In genomic region chr17:44197980-44198720, GRCh38 we compare ENCODE assay signal across 8 cellular contexts. TPM values are rescaled to one million over a fixed set of nuclear protein-coding genes. Genes with fewer than 3 reads are reported as not detected.
DNase-seq lines count a peak whose midpoint lies in the region; ATAC-seq and TF ChIP-seq lines count a peak whose summit lies in the region.

No MANE protein-coding gene starts in this region.

- no peak overlapping the region for H2AFZ ChIP-seq in trophoblast cell (ENCODE audit: insufficient read depth, low read length, poor library complexity)

- H4K8ac ChIP-seq in trophoblast cell (ENCODE audit: low read depth, low read length), result peak overlapping the region; percentile 89

- no peaks in the 10 kb centered on the region for H3K27me3 ChIP-seq in MG63
- no peaks in the 10 kb centered on the region for H3K27me3 ChIP-seq in trophoblast cell (ENCODE audit: insufficient read depth, low read length)

- POLR2A ChIA-PET in activated CD8-positive, alpha-beta T cell treated with anti-CD3 and anti-CD28 coated beads for 36 hours (lab: Charles Lee), result interaction anchor here (0.9 to 3.9 kb wide), 7 partner anchors 9 to 23 kb away, joined by 3 to 35 read pairs (median 10); partner anchors contain the start of genes TMUB2 and UBTF

- peak; percentile 5 for ATAC-seq in activated CD8-positive, alpha-beta T cell treated with anti-CD3 and anti-CD28 coated beads for 36 hours
- ATAC-seq in GM18520 (IDR thresholded peaks at IDR 0.05; ENCODE audit: unreplicated experiment), result no peak
- no peak for ATAC-seq in HG02763 (IDR thresholded peaks at IDR 0.05; ENCODE audit: unreplicated experiment)

- H3K4me3 ChIP-seq in GM12864 (ENCODE audit: low read depth, low read length), result peak overlapping the region; percentile 71
- peak overlapping the region; percentile 70 for H3K4me3 ChIP-seq in MG63
- H3K4me3 ChIP-seq in trophoblast cell (ENCODE audit: low read depth, low read length), result peak overlapping the region; percentile 83

- peak overlapping the region; percentile 93 for H2AK5ac ChIP-seq in trophoblast cell (ENCODE audit: low read length)

- no peaks in the 10 kb centered on the region for H3K27me3 Mint-ChIP-seq in activated CD8-positive, alpha-beta T cell treated with anti-CD3 and anti-CD28 coated beads for 36 hours

- H4K91ac ChIP-seq in trophoblast cell (ENCODE audit: low read depth, low read length), result peak overlapping the region; percentile 99

- H3K4ac ChIP-seq in trophoblast cell (ENCODE audit: low read depth, low read length), result peak overlapping the region; percentile 92

- H3K79me2 ChIP-seq in trophoblast cell (ENCODE audit: control insufficient read depth, insufficient read depth, low read length, poor library complexity), result peaks cover 18% of the 10 kb centered on the region

- TF ChIP-seq CTCF in GM12864 (IDR thresholded peaks at IDR 0.05; ENCODE audit: low read depth, low read length, missing control alignments), result no peak
- no peak for TF ChIP-seq CTCF in activated CD8-positive, alpha-beta T cell treated with anti-CD3 and anti-CD28 coated beads for 36 hours (IDR thresholded peaks at IDR 0.05)

- peak overlapping the region; percentile 95 for H2BK120ac ChIP-seq in trophoblast cell (ENCODE audit: insufficient read depth, low read length, poor library complexity)

- no peak overlapping the region for H2BK12ac ChIP-seq in trophoblast cell (ENCODE audit: low read length)

- CTCF ChIA-PET in activated CD8-positive, alpha-beta T cell treated with anti-CD3 and anti-CD28 coated beads for 36 hours (lab: Charles Lee), result interaction anchor here (0.7 to 2.7 kb wide), 6 partner anchors 12 to 147 kb away, joined by 3 to 11 read pairs (median 6); partner anchors contain the start of gene GRN

- peak overlapping the region; percentile 87 for H3K27ac Mint-ChIP-seq in activated CD8-positive, alpha-beta T cell treated with anti-CD3 and anti-CD28 coated beads for 36 hours

- H3K18ac ChIP-seq in trophoblast cell (ENCODE audit: low read length), result peak overlapping the region; percentile 79

- peaks cover 26% of the 10 kb centered on the region for H3K4me1 Mint-ChIP-seq in activated CD8-positive, alpha-beta T cell treated with anti-CD3 and anti-CD28 coated beads for 36 hours (ENCODE audit: low read depth)

- H3K23ac ChIP-seq in trophoblast cell (ENCODE audit: low read length), result no peak overlapping the region

- peak overlapping the region; percentile 97 for H2BK5ac ChIP-seq in trophoblast cell (ENCODE audit: low read depth, low read length, poor library complexity)

- DNase-seq in GM12864 (ENCODE audit: low read depth) (peak; percentile 55), MG63 (peak; percentile 58), fibroblast of peridontal ligament (ENCODE audit: extremely low read depth) (peak; percentile 76), trophoblast cell (no peak), NCI-H2107 treated with DMSO at 0.1 percent for 48 hours (lab: John Stamatoyannopoulos, UW; ENCODE audit: unreplicated experiment) (no peak)
- DNase-seq in activated CD8-positive, alpha-beta T cell treated with anti-CD3 and anti-CD28 coated beads for 36 hours, result peak; percentile 61

- H3K36me3 ChIP-seq in MG63, result peaks cover 46% of the 10 kb centered on the region
- peaks cover 34 to 43% of the 10 kb centered on the region in 2 experiments for H3K36me3 ChIP-seq in trophoblast cell (ENCODE audit: control insufficient read depth in 1 of 2, insufficient read depth in 2 of 2, low read length in 2 of 2)

- peak overlapping the region; percentile 91 for H3K9ac ChIP-seq in trophoblast cell (ENCODE audit: low read length)

- WGBS in trophoblast cell (ENCODE audit: extremely low coverage, insufficient coverage, insufficient read length), result no CpG with 5 or more reads among the region's 11 CpGs

- H3K4me2 ChIP-seq in trophoblast cell (ENCODE audit: low read length), result peak overlapping the region; percentile 91

- peaks cover 20% of the 10 kb centered on the region for H3K79me1 ChIP-seq in trophoblast cell (ENCODE audit: low read length)

- H3K14ac ChIP-seq in trophoblast cell (ENCODE audit: low read length), result peak overlapping the region; percentile 96

- no peaks in the 10 kb centered on the region for H3K9me3 Mint-ChIP-seq in activated CD8-positive, alpha-beta T cell treated with anti-CD3 and anti-CD28 coated beads for 36 hours

- peak overlapping the region; percentile 83 for H3K4me3 Mint-ChIP-seq in activated CD8-positive, alpha-beta T cell treated with anti-CD3 and anti-CD28 coated beads for 36 hours

- H3K36me3 Mint-ChIP-seq in activated CD8-positive, alpha-beta T cell treated with anti-CD3 and anti-CD28 coated beads for 36 hours (ENCODE audit: low read depth), result peaks cover 15% of the 10 kb centered on the region

- intact Hi-C loops in activated CD8-positive, alpha-beta T cell treated with anti-CD3 and anti-CD28 coated beads for 36 hours (cut with micrococcal nuclease), result no loop called here

- H3K27ac ChIP-seq in trophoblast cell (ENCODE audit: low read depth, low read length), result peak overlapping the region; percentile 100

- peaks cover 21 to 32% of the 10 kb centered on the region in 2 experiments for H3K4me1 ChIP-seq in trophoblast cell (ENCODE audit: control insufficient read depth in 1 of 2, insufficient read depth in 2 of 2, low read length in 2 of 2)

- peak overlapping the region; percentile 96 for H4K12ac ChIP-seq in trophoblast cell (ENCODE audit: low read depth, low read length)

- H3K9me3 ChIP-seq in MG63 (no peaks in the 10 kb centered on the region), trophoblast cell (ENCODE audit: insufficient read depth, low read depth, low read length) (no peaks in the 10 kb centered on the region)

RNA-seq across cellular contexts. Expression of gene ATXN7L3, which starts 1.5 kb away (rescaled TPM):
- 37.0 and 53.2 TPM in 2 replicates for total RNA-seq in MG63 (2014; rRNA removed; shearing (Covaris generic); ENCODE audit: low replicate concordance)
- total RNA-seq in activated CD8-positive, alpha-beta T cell treated with anti-CD3 and anti-CD28 coated beads for 36 hours, result 10 to 100 TPM; 58.1 to 62.3 TPM
- polyA plus RNA-seq in trophoblast cell (2013), result 78.0 and 80.6 TPM in 2 replicates

RNA-seq across cellular contexts. Expression of gene TMUB2, which starts 11.4 kb away (rescaled TPM):
- 18.5 and 39.9 TPM in 2 replicates for total RNA-seq in MG63 (2014; rRNA removed; shearing (Covaris generic); ENCODE audit: low replicate concordance)
- total RNA-seq in activated CD8-positive, alpha-beta T cell treated with anti-CD3 and anti-CD28 coated beads for 36 hours, result 10 to 100 TPM; 17.5 TPM
- 36.3 and 39.2 TPM in 2 replicates for polyA plus RNA-seq in trophoblast cell (2013)

RNA-seq across cellular contexts. Expression of gene UBTF, which starts 21.3 kb away (rescaled TPM):
- total RNA-seq in MG63 (2014; rRNA removed; shearing (Covaris generic); ENCODE audit: low replicate concordance), result 51.2 and 64.2 TPM in 2 replicates
- total RNA-seq in activated CD8-positive, alpha-beta T cell treated with anti-CD3 and anti-CD28 coated beads for 36 hours, result 100 to 1,000 TPM; 129 to 135 TPM
- 57.0 and 58.2 TPM in 2 replicates for polyA plus RNA-seq in trophoblast cell (2013)

RNA-seq across cellular contexts. Expression of gene ASB16, which starts 27.6 kb away (rescaled TPM):
- not detected in 2 replicates for total RNA-seq in MG63 (2014; rRNA removed; shearing (Covaris generic); ENCODE audit: low replicate concordance)
- under 1 TPM; 0.18 to 0.27 TPM for total RNA-seq in activated CD8-positive, alpha-beta T cell treated with anti-CD3 and anti-CD28 coated beads for 36 hours
- polyA plus RNA-seq in trophoblast cell (2013), result 0.30 and 0.35 TPM in 2 replicates

RNA-seq across cellular contexts. Expression of gene HROB, which starts 56.4 kb away (rescaled TPM):
- 3.8 and 6.5 TPM in 2 replicates for total RNA-seq in MG63 (2014; rRNA removed; shearing (Covaris generic); ENCODE audit: low replicate concordance)
- total RNA-seq in activated CD8-positive, alpha-beta T cell treated with anti-CD3 and anti-CD28 coated beads for 36 hours, result 10 to 100 TPM; 16.8 to 17.9 TPM
- 11.6 and 11.7 TPM in 2 replicates for polyA plus RNA-seq in trophoblast cell (2013)

Comparison
In these comparisons a context has a peak if more than half of its experiments do, and no peak if none do; other contexts are left out.
1. DNase-seq: peak in GM12864 (single experiment), MG63 (single experiment), activated CD8-positive, alpha-beta T cell treated with anti-CD3 and anti-CD28 coated beads for 36 hours (single experiment) and fibroblast of peridontal ligament (single experiment); none in trophoblast cell (0 of 2) and NCI-H2107 treated with DMSO at 0.1 percent for 48 hours (single experiment).
2. Peak in every context shown above with its lines, with median percentiles within 50 percentile points of each other: H3K4me3 ChIP-seq.